Comparison of ENCODE assay signal across 29 cellular contexts in the genomic region with DNA sequence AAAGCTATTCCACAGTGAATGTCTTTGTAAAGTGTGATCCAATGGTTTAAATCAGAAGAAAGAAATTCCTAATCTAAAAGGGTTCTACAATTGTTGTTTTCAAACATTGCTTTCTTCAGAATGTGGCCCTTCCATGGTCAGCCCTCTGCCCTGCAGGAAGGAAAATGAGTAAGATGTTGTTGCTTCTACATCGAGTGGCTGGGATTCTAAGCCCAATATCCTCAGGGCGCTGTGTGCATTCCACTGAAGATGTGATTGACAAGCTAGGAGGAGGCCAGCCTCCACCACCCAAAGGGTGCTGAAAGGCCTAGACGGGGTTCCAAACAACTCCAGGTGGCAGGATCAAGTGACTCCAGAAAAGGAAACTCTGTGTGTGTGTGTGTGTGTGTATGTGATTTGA.
"Had no signal": no experiment of that assay in that cellular context is flagged by ENCODE, and none has a peak within 500 bp of the region (broad histone marks: within the 10 kb centered on the region; RNA-seq: fewer than 3 reads in every experiment).

No MANE protein-coding gene starts in this region.

- H3K4me2 ChIP-seq: neural progenitor cell had no signal

- H2AFZ ChIP-seq: neural progenitor cell had no signal

- H3K9me3 Mint-ChIP-seq: activated CD4-positive, alpha-beta memory T cell treated with anti-CD3 and anti-CD28 coated beads, Interleukin-2, amount 10 ng/mL, durations not matched to agents 7 days and 5 days; activated CD4-positive, alpha-beta T cell treated with anti-CD3 and anti-CD28 coated beads, Interleukin-2, amount 10 ng/mL, durations not matched to agents 7 days and 5 days; activated naive CD4-positive, alpha-beta T cell treated with anti-CD3 and anti-CD28 coated beads, Interleukin-2, amount 50 U/mL, for 24 hours; activated T-cell treated with anti-CD3 and anti-CD28 coated beads, Interleukin-2, amount 50 U/mL, for 24 hours; activated T-helper 17 cell treated with anti-CD3 and anti-CD28 coated beads, Interleukin-2, amount 50 U/mL, for 72 hours; immature natural killer cell; memory B cell; natural killer cell; neural progenitor cell; T-helper 1 cell treated with Interleukin-12 subunit alpha and Interleukin-12 subunit beta and Interleukin-4 antibody, amounts not matched to agents 30 μg/mL and 1 μg/mL, for 36 hours had no signal

- DNase-seq: activated CD4-positive, alpha-beta memory T cell treated with anti-CD3 and anti-CD28 coated beads, Interleukin-2, amount 10 ng/mL, durations not matched to agents 7 days and 5 days; activated CD4-positive, alpha-beta T cell treated with anti-CD3 and anti-CD28 coated beads, Interleukin-2, amount 10 ng/mL, durations not matched to agents 7 days and 5 days; activated CD8-positive, alpha-beta memory T cell treated with anti-CD3 and anti-CD28 coated beads, Interleukin-2, amount 50 U/mL, for 48 hours; activated gamma-delta T cell treated with Interleukin-2 at 50 U/mL for 16 hours; activated naive CD8-positive, alpha-beta T cell treated with anti-CD3 and anti-CD28 coated beads, Interleukin-2, amount 50 U/mL, for 24 hours; activated T-cell treated with anti-CD3 and anti-CD28 coated beads, Interleukin-2, amount 50 U/mL, for 24 hours; amygdala; dermis blood vessel endothelial cell; effector CD4-positive, alpha-beta T cell; gastrocnemius medialis; hippocampal formation; immature natural killer cell; natural killer cell; occipital lobe; posterior cingulate gyrus; right lobe of liver; stimulated activated CD4-positive, alpha-beta T cell treated with anti-CD3 and anti-CD28 coated beads, Interleukin-2, amount 100 ng/mL, for 48 hours; stimulated activated naive CD4-positive, alpha-beta T cell treated with Interleukin-2 at 50 U/mL for 16 hours; T-helper 9 cell; WERI-Rb-1 had no signal

- H3K27ac ChIP-seq: epithelial cell of prostate, gastrocnemius medialis, neural progenitor cell, right lobe of liver, tibial nerve, WERI-Rb-1 had no signal

- H3K9me3 ChIP-seq: gastrocnemius medialis, right lobe of liver, tibial nerve had no signal

- H3K4me3 ChIP-seq: gastrocnemius medialis, neural progenitor cell, right lobe of liver, tibial nerve had no signal

- H3K36me3 Mint-ChIP-seq: activated naive CD4-positive, alpha-beta T cell treated with anti-CD3 and anti-CD28 coated beads, Interleukin-2, amount 50 U/mL, for 24 hours; immature natural killer cell; memory B cell; natural killer cell; neural progenitor cell had no signal

- H3K27me3 ChIP-seq: gastrocnemius medialis, neural progenitor cell, right lobe of liver, tibial nerve had no signal

- H3K9ac ChIP-seq: neural progenitor cell had no signal

- H3K4me1 Mint-ChIP-seq: activated CD4-positive, alpha-beta memory T cell treated with anti-CD3 and anti-CD28 coated beads, Interleukin-2, amount 10 ng/mL, durations not matched to agents 7 days and 5 days; activated CD4-positive, alpha-beta T cell treated with anti-CD3 and anti-CD28 coated beads, Interleukin-2, amount 10 ng/mL, durations not matched to agents 7 days and 5 days; activated naive CD4-positive, alpha-beta T cell treated with anti-CD3 and anti-CD28 coated beads, Interleukin-2, amount 50 U/mL, for 24 hours; activated naive CD8-positive, alpha-beta T cell treated with anti-CD3 and anti-CD28 coated beads, Interleukin-2, amount 50 U/mL, for 24 hours; activated T-helper 17 cell treated with anti-CD3 and anti-CD28 coated beads, Interleukin-2, amount 50 U/mL, for 72 hours; immature natural killer cell; memory B cell; natural killer cell; neural progenitor cell had no signal

- H3K27me3 Mint-ChIP-seq: activated CD4-positive, alpha-beta memory T cell treated with anti-CD3 and anti-CD28 coated beads, Interleukin-2, amount 10 ng/mL, durations not matched to agents 7 days and 5 days; activated CD4-positive, alpha-beta T cell treated with anti-CD3 and anti-CD28 coated beads, Interleukin-2, amount 10 ng/mL, durations not matched to agents 7 days and 5 days; activated naive CD8-positive, alpha-beta T cell treated with anti-CD3 and anti-CD28 coated beads, Interleukin-2, amount 50 U/mL, for 24 hours; activated T-cell treated with anti-CD3 and anti-CD28 coated beads, Interleukin-2, amount 50 U/mL, for 24 hours; memory B cell had no signal

- H3K36me3 ChIP-seq: gastrocnemius medialis, neural progenitor cell, right lobe of liver, tibial nerve, WERI-Rb-1 had no signal

- H3K4me1 ChIP-seq: gastrocnemius medialis, neural progenitor cell, right lobe of liver, tibial nerve had no signal

- H3K4me3 Mint-ChIP-seq: activated CD4-positive, alpha-beta memory T cell treated with anti-CD3 and anti-CD28 coated beads, Interleukin-2, amount 10 ng/mL, durations not matched to agents 7 days and 5 days; activated CD4-positive, alpha-beta T cell treated with anti-CD3 and anti-CD28 coated beads, Interleukin-2, amount 10 ng/mL, durations not matched to agents 7 days and 5 days; activated naive CD4-positive, alpha-beta T cell treated with anti-CD3 and anti-CD28 coated beads, Interleukin-2, amount 50 U/mL, for 24 hours; activated naive CD8-positive, alpha-beta T cell treated with anti-CD3 and anti-CD28 coated beads, Interleukin-2, amount 50 U/mL, for 24 hours; activated T-cell treated with anti-CD3 and anti-CD28 coated beads, Interleukin-2, amount 50 U/mL, for 24 hours; activated T-helper 17 cell treated with anti-CD3 and anti-CD28 coated beads, Interleukin-2, amount 50 U/mL, for 72 hours; immature natural killer cell; memory B cell; natural killer cell; neural progenitor cell; T-helper 1 cell treated with Interleukin-12 subunit alpha and Interleukin-12 subunit beta and Interleukin-4 antibody, amounts not matched to agents 30 μg/mL and 1 μg/mL, for 36 hours had no signal

- ATAC-seq: activated CD4-positive, CD25-positive, alpha-beta regulatory T cell treated with anti-CD3 and anti-CD28 coated beads, Interleukin-2, amount 50 U/mL, for 24 hours; activated naive CD8-positive, alpha-beta T cell treated with anti-CD3 and anti-CD28 coated beads, Interleukin-2, amount 50 U/mL, for 24 hours; activated T-helper 17 cell treated with anti-CD3 and anti-CD28 coated beads, Interleukin-2, amount 50 U/mL, for 72 hours; gastrocnemius medialis; natural killer cell; right lobe of liver had no signal

- FAIRE-seq: colon had no signal

- H3K27ac Mint-ChIP-seq: activated CD4-positive, alpha-beta memory T cell treated with anti-CD3 and anti-CD28 coated beads, Interleukin-2, amount 10 ng/mL, durations not matched to agents 7 days and 5 days; activated CD4-positive, alpha-beta T cell treated with anti-CD3 and anti-CD28 coated beads, Interleukin-2, amount 10 ng/mL, durations not matched to agents 7 days and 5 days; activated naive CD4-positive, alpha-beta T cell treated with anti-CD3 and anti-CD28 coated beads, Interleukin-2, amount 50 U/mL, for 24 hours; activated naive CD8-positive, alpha-beta T cell treated with anti-CD3 and anti-CD28 coated beads, Interleukin-2, amount 50 U/mL, for 24 hours; activated T-cell treated with anti-CD3 and anti-CD28 coated beads, Interleukin-2, amount 50 U/mL, for 24 hours; activated T-helper 17 cell treated with anti-CD3 and anti-CD28 coated beads, Interleukin-2, amount 50 U/mL, for 72 hours; immature natural killer cell; memory B cell; natural killer cell; neural progenitor cell; T-helper 1 cell treated with Interleukin-12 subunit alpha and Interleukin-12 subunit beta and Interleukin-4 antibody, amounts not matched to agents 30 μg/mL and 1 μg/mL, for 36 hours had no signal
